8 cellular contexts compared by ENCODE assay signal in the genomic region with DNA sequence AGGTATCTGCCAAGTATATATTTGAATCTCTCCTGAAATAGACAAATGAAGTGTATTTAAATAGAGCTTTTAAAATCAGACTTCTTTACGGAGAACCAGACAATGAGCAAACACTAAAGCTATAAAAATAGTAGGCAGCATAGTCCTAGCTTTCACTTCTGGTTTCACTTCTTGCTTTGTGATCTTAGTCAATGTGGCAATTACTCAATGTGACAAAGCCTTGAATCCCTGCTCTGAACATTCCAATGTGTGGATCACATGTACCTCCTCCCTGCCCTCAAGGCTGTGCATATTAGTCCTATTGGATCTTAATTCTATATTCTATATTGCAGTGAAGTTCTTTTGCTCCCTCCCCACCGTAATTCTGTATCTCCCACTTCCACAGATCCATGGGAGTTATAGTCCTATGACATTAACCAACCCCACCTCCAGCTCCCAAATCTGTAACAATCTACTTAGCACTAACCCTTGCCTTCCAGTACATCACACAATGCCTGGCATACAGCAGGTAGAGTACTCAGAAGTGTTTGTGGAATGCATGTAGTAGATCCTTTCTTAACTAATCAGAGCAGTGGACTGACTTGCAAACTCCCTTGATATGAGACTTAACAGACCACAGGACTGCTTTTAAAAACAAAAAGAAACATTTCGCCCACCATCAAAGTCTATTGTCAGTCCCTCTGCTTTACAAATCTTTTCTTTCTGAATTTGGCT. TPM values are rescaled to one million over a fixed set of nuclear protein-coding genes. Genes with fewer than 3 reads are reported as not detected.
DNase-seq lines count a peak whose midpoint lies in the region; ATAC-seq and TF ChIP-seq lines count a peak whose summit lies in the region.

No MANE protein-coding gene starts in this region.

- no peaks in the 10 kb centered on the region for H3K36me3 Mint-ChIP-seq in stimulated activated naive CD8-positive, alpha-beta T cell treated with anti-CD3 and anti-CD28 coated beads, Interleukin-15, Interleukin-2, amounts not matched to agents 100 ng/mL and 50 ng/mL, for 24 hours (ENCODE audit: low read depth)

- CTCF ChIA-PET in BJ (lab: Yijun Ruan, JAX) = interaction anchor here (0.5 to 2.4 kb wide), 2 partner anchors 9 to 33 kb away, joined by 4 to 8 read pairs; no protein-coding TSS in a partner anchor

- no peak for TF ChIP-seq CTCF in BJ (IDR thresholded peaks at IDR 0.05; ENCODE audit: insufficient read depth, low read depth, low read length)

- no peaks in the 10 kb centered on the region for H3K9me3 Mint-ChIP-seq in stimulated activated naive CD8-positive, alpha-beta T cell treated with anti-CD3 and anti-CD28 coated beads, Interleukin-15, Interleukin-2, amounts not matched to agents 100 ng/mL and 50 ng/mL, for 24 hours

- no peak overlapping the region for H3K4me3 ChIP-seq in BJ (ENCODE audit: low read depth, low read length)

- peak; percentile 38 for DNase-seq in BJ (ENCODE audit: low read depth)
- DNase-seq in SIG-M5 treated with dmso at 0.1 percent for 504 hours (lab: John Stamatoyannopoulos, UW; ENCODE audit: unreplicated experiment) = peak; percentile 96
- DNase-seq in globus pallidus (ENCODE audit: low spot score) = peak; percentile 26
- no peak for DNase-seq in NCI-H2081 (lab: John Stamatoyannopoulos, UW)
- no peak for DNase-seq in NCI-H2171 (lab: John Stamatoyannopoulos, UW)

- POLR2A ChIA-PET in BJ (lab: Charles Lee) = interaction anchor here (0.6 kb wide), 1 partner anchor 68 kb away, joined by 3 read pairs; no protein-coding TSS in a partner anchor

- H3K27me3 Mint-ChIP-seq in stimulated activated naive CD8-positive, alpha-beta T cell treated with anti-CD3 and anti-CD28 coated beads, Interleukin-15, Interleukin-2, amounts not matched to agents 100 ng/mL and 50 ng/mL, for 24 hours = no peaks in the 10 kb centered on the region

- peak; percentile 54 for ATAC-seq in GM19043 (IDR thresholded peaks at IDR 0.05; ENCODE audit: low read depth, unreplicated experiment)
- peak; percentile 64 for ATAC-seq in HG03139 (IDR thresholded peaks at IDR 0.05; ENCODE audit: unreplicated experiment)

- peak overlapping the region; percentile 33 for H3K27ac Mint-ChIP-seq in stimulated activated naive CD8-positive, alpha-beta T cell treated with anti-CD3 and anti-CD28 coated beads, Interleukin-15, Interleukin-2, amounts not matched to agents 100 ng/mL and 50 ng/mL, for 24 hours

- peaks cover 41% of the 10 kb centered on the region for H3K4me1 Mint-ChIP-seq in stimulated activated naive CD8-positive, alpha-beta T cell treated with anti-CD3 and anti-CD28 coated beads, Interleukin-15, Interleukin-2, amounts not matched to agents 100 ng/mL and 50 ng/mL, for 24 hours (ENCODE audit: low read depth)

- H3K27me3 ChIP-seq in BJ (ENCODE audit: control insufficient read depth, insufficient read depth, low read length) = no peaks in the 10 kb centered on the region

- H3K36me3 ChIP-seq in BJ (ENCODE audit: control insufficient read depth, insufficient read depth, low read length) = no peaks in the 10 kb centered on the region

- H3K4me3 Mint-ChIP-seq in stimulated activated naive CD8-positive, alpha-beta T cell treated with anti-CD3 and anti-CD28 coated beads, Interleukin-15, Interleukin-2, amounts not matched to agents 100 ng/mL and 50 ng/mL, for 24 hours = peak overlapping the region; percentile 61

RNA-seq across cellular contexts. Expression of gene CP, which starts 24.3 kb away (rescaled TPM):
- polyA plus RNA-seq in BJ (2011; rRNA removed) = 0.07 TPM in 1 of 2 replicates, not detected in the other
- not detected in 2 replicates for polyA minus RNA-seq in BJ (2011; rRNA and poly(A)+ RNA removed)

Comparison
In these comparisons a context has a peak if more than half of its experiments do, and no peak if none do; other contexts are left out.
1. DNase-seq: peak in BJ (single experiment), SIG-M5 treated with dmso at 0.1 percent for 504 hours (single experiment) and globus pallidus (single experiment); none in NCI-H2081 (0 of 2) and NCI-H2171 (single experiment).